Comparison of ENCODE assay signal across 28 cellular contexts in the genomic region with DNA sequence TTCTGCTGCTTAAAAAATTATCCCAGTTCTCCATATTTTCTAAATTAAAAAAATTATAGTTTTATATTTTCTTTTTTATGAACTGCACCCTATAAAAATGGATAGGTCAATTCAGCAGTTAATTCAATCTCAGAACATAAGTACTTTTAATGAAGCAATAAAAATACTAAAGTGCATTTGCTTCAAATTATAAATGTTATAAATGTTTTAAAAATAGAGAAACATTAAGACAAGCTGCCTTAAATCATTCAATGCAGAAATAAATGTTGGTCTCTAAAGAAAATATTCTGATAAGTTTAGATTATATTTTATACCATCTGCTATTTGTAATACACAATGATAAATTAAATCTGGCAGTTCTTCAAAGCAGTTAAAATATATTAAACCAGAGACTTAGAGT.
"Had no signal": no experiment of that assay in that cellular context is flagged by ENCODE, and none has a peak within 500 bp of the region (broad histone marks: within the 10 kb centered on the region; RNA-seq: fewer than 3 reads in every experiment).

No MANE protein-coding gene starts in this region.

- H3K4me1 ChIP-seq: ascending aorta, breast epithelium, colonic mucosa, esophagus muscularis mucosa, foreskin keratinocyte, gastroesophageal sphincter, heart right ventricle had no signal

- H3K36me3 ChIP-seq: breast epithelium, cardiac muscle cell, colonic mucosa, esophagus muscularis mucosa, heart right ventricle had no signal

- H3K27ac ChIP-seq: ascending aorta, breast epithelium, cardiac muscle cell, colonic mucosa, esophagus muscularis mucosa, foreskin keratinocyte, gastroesophageal sphincter, heart right ventricle had no signal

- DNase-seq: activated CD4-positive, alpha-beta memory T cell treated with anti-CD3 and anti-CD28 coated beads, Interleukin-2, amount 10 ng/mL, durations not matched to agents 7 days and 5 days; activated CD4-positive, alpha-beta T cell treated with anti-CD3 and anti-CD28 coated beads for 36 hours; activated CD4-positive, alpha-beta T cell treated with anti-CD3 and anti-CD28 coated beads, Interleukin-2, amount 10 ng/mL, durations not matched to agents 24 days and 14 days; activated CD4-positive, CD25-positive, alpha-beta regulatory T cell; activated CD4-positive, CD25-positive, alpha-beta regulatory T cell treated with anti-CD3 and anti-CD28 coated beads, Interleukin-2, amount 50 U/mL, for 72 hours; activated CD8-positive, alpha-beta memory T cell treated with anti-CD3 and anti-CD28 coated beads, Interleukin-2, amount 50 U/mL, for 48 hours; activated gamma-delta T cell; activated naive CD4-positive, alpha-beta T cell; activated naive CD4-positive, alpha-beta T cell treated with anti-CD3 and anti-CD28 coated beads, Interleukin-2, amount 10 ng/mL, durations not matched to agents 7 days and 5 days; activated naive CD8-positive, alpha-beta T cell treated with anti-CD3 and anti-CD28 coated beads, Interleukin-2, amount 10 ng/mL, durations not matched to agents 7 days and 5 days; activated T-cell treated with anti-CD3 and anti-CD28 coated beads for 4 hours; activated T-cell treated with anti-CD3 and anti-CD28 coated beads, Interleukin-2, amount 50 U/mL, for 24 hours; activated T-cell treated with anti-CD3 and anti-CD28 coated beads, Interleukin-2, amount 50 U/mL, for 72 hours; central memory CD4-positive, alpha-beta T cell; cerebellar nuclear complex; colonic mucosa; effector CD8-positive, alpha-beta T cell; foreskin keratinocyte; heart right ventricle; T-helper 1 cell; T-helper 17 cell; T1000 had no signal

- H3K4me3 ChIP-seq: ascending aorta, breast epithelium, cardiac muscle cell, colonic mucosa, esophagus muscularis mucosa, gastroesophageal sphincter, heart right ventricle had no signal

- H3K9me3 ChIP-seq: ascending aorta, breast epithelium, colonic mucosa, esophagus muscularis mucosa, gastroesophageal sphincter, heart right ventricle had no signal

- ATAC-seq: activated CD4-positive, alpha-beta T cell treated with anti-CD3 and anti-CD28 coated beads for 36 hours; activated naive CD4-positive, alpha-beta T cell treated with anti-CD3 and anti-CD28 coated beads, Interleukin-2, amount 50 U/mL, for 72 hours; activated T-cell treated with anti-CD3 and anti-CD28 coated beads, Interleukin-2, amount 50 U/mL, for 72 hours; foreskin keratinocyte; gastroesophageal sphincter; heart right ventricle; T-helper 17 cell had no signal
